8 cellular contexts compared by ENCODE assay signal in genomic region chr16:71479420-71479819, GRCh38. TPM values are rescaled to one million over a fixed set of nuclear protein-coding genes. Genes with fewer than 3 reads are reported as not detected.
DNase-seq lines count a peak whose midpoint lies in the region; ATAC-seq, FAIRE-seq and TF ChIP-seq lines count a peak whose summit lies in the region.

No MANE protein-coding gene starts in this region.

- H3K36me3 ChIP-seq in left lung: peaks cover 0 to 39% of the 10 kb centered on the region in 2 donors

- intact Hi-C loops in activated CD8-positive, alpha-beta T cell treated with anti-CD3 and anti-CD28 coated beads for 36 hours (cut with micrococcal nuclease): no loop called here
- intact Hi-C loops in left lung (cut with DNase I): no loop called here

- POLR2A ChIA-PET in activated CD8-positive, alpha-beta T cell treated with anti-CD3 and anti-CD28 coated beads for 36 hours (lab: Charles Lee): interaction anchor here (0.6 to 0.7 kb wide), 2 partner anchors 90 to 713 kb away, joined by 3 to 5 read pairs; no protein-coding TSS in a partner anchor

- H3K9me3 ChIP-seq in left lung: no peaks in the 10 kb centered on the region

- H3K27me3 Mint-ChIP-seq in activated CD8-positive, alpha-beta T cell treated with anti-CD3 and anti-CD28 coated beads for 36 hours: no peaks in the 10 kb centered on the region

- no peak for FAIRE-seq in D721Med (lab: Jason Lieb, UNC)

- ATAC-seq in activated CD8-positive, alpha-beta T cell treated with anti-CD3 and anti-CD28 coated beads for 36 hours: no peak
- peak; percentile 27 for ATAC-seq in left lung
- no peak for ATAC-seq in GM21825 (IDR thresholded peaks at IDR 0.05; ENCODE audit: unreplicated experiment)

- peaks cover 9% of the 10 kb centered on the region for H3K36me3 Mint-ChIP-seq in activated CD8-positive, alpha-beta T cell treated with anti-CD3 and anti-CD28 coated beads for 36 hours (ENCODE audit: low read depth)

- no peak overlapping the region for H3K4me3 ChIP-seq in left lung

- H3K27me3 ChIP-seq in left lung: no peaks in the 10 kb centered on the region

- in situ Hi-C loops in KBM-7 (cut with MboI; ENCODE audit: low pct_unique_long_range_greater_than_20kb, low sequenced_read_pairs): no loop called here

- TF ChIP-seq CTCF in D721Med (IDR thresholded peaks at IDR 0.05; ENCODE audit: insufficient read depth, missing control alignments) (peak; percentile 57), left lung (IDR thresholded peaks at IDR 0.05) (no peak)
- TF ChIP-seq CTCF in activated CD8-positive, alpha-beta T cell treated with anti-CD3 and anti-CD28 coated beads for 36 hours (IDR thresholded peaks at IDR 0.05): no peak

- CTCF ChIA-PET in activated CD8-positive, alpha-beta T cell treated with anti-CD3 and anti-CD28 coated beads for 36 hours (lab: Charles Lee): interaction anchor here (1.0 to 1.3 kb wide), 3 partner anchors 19 to 22 kb away, joined by 3 to 5 read pairs (median 3); no protein-coding TSS in a partner anchor

- H3K9me3 Mint-ChIP-seq in activated CD8-positive, alpha-beta T cell treated with anti-CD3 and anti-CD28 coated beads for 36 hours: no peaks in the 10 kb centered on the region

- DNase-seq in D721Med (ENCODE audit: insufficient read length, low spot score) (no peak), KBM-7 (peak; percentile 38), left lung (no peak), GOT3 (lab: John Stamatoyannopoulos, UW) (no peak), T-helper 2 cell (no peak)
- DNase-seq in activated CD8-positive, alpha-beta T cell treated with anti-CD3 and anti-CD28 coated beads for 36 hours: peak; percentile 18
- no peak for DNase-seq in stimulated activated CD4-positive, alpha-beta T cell treated with anti-CD3 and anti-CD28 coated beads, Interleukin-2, amount 100 ng/mL, for 48 hours

- peaks cover 0 to 7% of the 10 kb centered on the region in 2 donors for H3K4me1 ChIP-seq in left lung

- H3K27ac Mint-ChIP-seq in activated CD8-positive, alpha-beta T cell treated with anti-CD3 and anti-CD28 coated beads for 36 hours: no peak overlapping the region

- H3K27ac ChIP-seq in left lung: no peak overlapping the region

- H3K4me3 Mint-ChIP-seq in activated CD8-positive, alpha-beta T cell treated with anti-CD3 and anti-CD28 coated beads for 36 hours: no peak overlapping the region

- H3K4me1 Mint-ChIP-seq in activated CD8-positive, alpha-beta T cell treated with anti-CD3 and anti-CD28 coated beads for 36 hours (ENCODE audit: low read depth): peaks cover 8% of the 10 kb centered on the region

RNA-seq across cellular contexts. Expression of gene ZNF19, which starts 9.7 kb away (rescaled TPM):
- total RNA-seq in activated CD8-positive, alpha-beta T cell treated with anti-CD3 and anti-CD28 coated beads for 36 hours: 1 to 10 TPM; 3.9 to 4.1 TPM
- 1 to 10 TPM; 6.9 to 7.6 TPM for total RNA-seq in left lung

RNA-seq across cellular contexts. Expression of gene ZNF23, which starts 17.4 kb away (rescaled TPM):
- 10 to 100 TPM; 10.4 to 11.1 TPM for total RNA-seq in activated CD8-positive, alpha-beta T cell treated with anti-CD3 and anti-CD28 coated beads for 36 hours
- 1 to 10 TPM; 6.8 to 7.8 TPM for total RNA-seq in left lung

RNA-seq across cellular contexts. Expression of gene TLE7, which starts 37.6 kb away (rescaled TPM):
- not detected for total RNA-seq in activated CD8-positive, alpha-beta T cell treated with anti-CD3 and anti-CD28 coated beads for 36 hours
- not detected for total RNA-seq in left lung

RNA-seq across cellular contexts. Expression of gene CHST4, which starts 46.8 kb away (rescaled TPM):
- total RNA-seq in activated CD8-positive, alpha-beta T cell treated with anti-CD3 and anti-CD28 coated beads for 36 hours: under 1 TPM in 1 of 2 experiments, not detected in 1; 0.16 TPM
- under 1 TPM; 0.12 to 0.26 TPM for total RNA-seq in left lung

Comparison
In these comparisons a context has a peak if more than half of its experiments do, and no peak if none do; other contexts are left out.
1. DNase-seq: peak in KBM-7 (single experiment) and activated CD8-positive, alpha-beta T cell treated with anti-CD3 and anti-CD28 coated beads for 36 hours (single experiment); none in D721Med (single experiment), left lung (0 of 2), GOT3 (single experiment), stimulated activated CD4-positive, alpha-beta T cell treated with anti-CD3 and anti-CD28 coated beads, Interleukin-2, amount 100 ng/mL, for 48 hours (0 of 2) and T-helper 2 cell (0 of 5).